Comparison of ENCODE assay signal across 18 cellular contexts in the genomic region with DNA sequence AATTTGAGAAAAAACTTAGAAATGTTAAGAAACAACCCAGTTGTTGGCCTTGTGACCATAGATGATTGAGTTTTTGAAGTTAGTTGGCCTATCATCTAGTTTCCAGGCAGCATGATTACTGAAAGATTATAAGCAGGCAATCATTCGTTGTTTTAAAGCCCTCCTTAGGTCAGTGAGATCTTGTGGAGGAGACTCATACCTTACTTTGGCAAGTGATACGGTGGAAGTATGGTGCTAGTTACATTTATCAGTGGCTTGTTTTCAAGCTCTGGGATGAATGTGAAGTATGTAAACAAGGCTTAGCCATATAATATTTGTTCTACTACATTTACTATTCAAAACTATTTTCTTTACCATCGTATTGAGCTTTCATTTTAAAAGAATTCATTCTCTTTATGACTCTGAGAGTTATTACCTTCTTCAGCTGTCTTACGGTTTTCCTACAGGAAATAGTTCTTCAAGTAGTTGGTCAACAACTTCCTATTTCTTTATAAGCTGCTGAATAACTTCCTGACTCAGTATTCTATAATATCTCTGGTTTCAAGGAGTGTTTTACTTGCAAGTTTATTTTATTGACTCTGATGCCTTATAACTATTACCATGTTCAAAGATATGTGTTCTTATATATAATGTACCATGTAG. TPM values are rescaled to one million over a fixed set of nuclear protein-coding genes. Genes with fewer than 3 reads are reported as not detected.
DNase-seq lines count a peak whose midpoint lies in the region; ATAC-seq and TF ChIP-seq lines count a peak whose summit lies in the region.
"Had no signal": no experiment of that assay in that cellular context is flagged by ENCODE, and none has a peak within 500 bp of the region (broad histone marks: within the 10 kb centered on the region; RNA-seq: fewer than 3 reads in every experiment).

No MANE protein-coding gene starts in this region.

- H4K20me1 ChIP-seq in osteoblast (ENCODE audit: insufficient read depth, low read length) = peaks cover 40% of the 10 kb centered on the region

- no peak for TF ChIP-seq CTCF in AG10803 (conservative IDR thresholded peaks at IDR 0.05; ENCODE audit: low read length)
- no peak for TF ChIP-seq CTCF in osteoblast (IDR thresholded peaks at IDR 0.05; ENCODE audit: extremely low read depth, low read depth, low read length)

- no peak overlapping the region for H2AFZ ChIP-seq in osteoblast (ENCODE audit: low read length)

- no peaks in the 10 kb centered on the region for H3K9me3 ChIP-seq in osteoblast (ENCODE audit: low read depth, low read length)
- H3K9me3 ChIP-seq: vagina had no signal

- peaks cover 98% of the 10 kb centered on the region for H3K79me2 ChIP-seq in osteoblast (ENCODE audit: insufficient read depth, low read length)

- H3K27ac ChIP-seq in osteoblast (ENCODE audit: low read depth, low read length) = peak overlapping the region; percentile 62
- H3K27ac ChIP-seq: vagina had no signal

- DNase-seq in AG10803 (ENCODE audit: low read depth) (peak; percentile 48), NCI-H226 (peak; percentile 16), dermis blood vessel endothelial cell (peak; percentile 29), osteoblast (ENCODE audit: insufficient read length, low spot score, missing footprints) (no peak), pons (ENCODE audit: low spot score) (no peak)
- DNase-seq in stimulated activated CD4-positive, alpha-beta T cell treated with anti-CD3 and anti-CD28 coated beads, Interleukin-4, amount 100 ng/mL, for 1 hour = no peak
- DNase-seq: activated B cell treated with CpG ODN at 0.5 μM for 24 hours; activated naive CD4-positive, alpha-beta T cell treated with anti-CD3 and anti-CD28 coated beads, Interleukin-2, amount 10 ng/mL, durations not matched to agents 7 days and 5 days; central memory CD4-positive, alpha-beta T cell; H9; natural killer cell; NCI-H1694 treated with DMSO at 0.1 percent for 48 hours; NCI-H510A treated with DMSO at 0.1 percent for 48 hours; right cardiac atrium had no signal

- H3K4me1 ChIP-seq in osteoblast (ENCODE audit: insufficient read depth, low read length) = peaks cover 76% of the 10 kb centered on the region

- no peak for ATAC-seq in GM19324 (IDR thresholded peaks at IDR 0.05; ENCODE audit: low FRiP score, unreplicated experiment)
- ATAC-seq in GM21717 (IDR thresholded peaks at IDR 0.05; ENCODE audit: unreplicated experiment) = no peak
- ATAC-seq: natural killer cell; right cardiac atrium; stimulated activated effector memory CD8-positive, alpha-beta T cell treated with anti-CD3 and anti-CD28 coated beads, Interleukin-12 subunit alpha, Interleukin-12 subunit beta, amount 100 ng/mL, for 72 hours had no signal

- no peak overlapping the region for H3K4me3 ChIP-seq in AG10803 (ENCODE audit: low read length)
- peak overlapping the region; percentile 32 for H3K4me3 ChIP-seq in osteoblast (ENCODE audit: insufficient read depth, low read length)
- H3K4me3 ChIP-seq: vagina had no signal

- H3K4me2 ChIP-seq in osteoblast (ENCODE audit: insufficient read depth, low read length) = peak overlapping the region; percentile 63

- no peaks in the 10 kb centered on the region for H3K27me3 ChIP-seq in osteoblast (ENCODE audit: insufficient read depth, low read length)
- H3K27me3 ChIP-seq: vagina had no signal

- H3K36me3 ChIP-seq in osteoblast (ENCODE audit: insufficient read depth, low read length) = peaks cover 15% of the 10 kb centered on the region
- H3K36me3 ChIP-seq: vagina had no signal

RNA-seq across cellular contexts. Expression of gene YAP1, which starts 7.3 kb away (rescaled TPM):
- total RNA-seq in dermis blood vessel endothelial cell (84.2 and 85.0 TPM in 2 replicates), osteoblast (156 and 174 TPM in 2 replicates)
- total RNA-seq: activated B cell treated with CpG ODN at 0.5 μM for 24 hours, natural killer cell had no signal

Comparison
In these comparisons a context has a peak if more than half of its experiments do, and no peak if none do; other contexts are left out.
1. DNase-seq: peak in AG10803 (single experiment), NCI-H226 (single experiment) and dermis blood vessel endothelial cell (single experiment); none in osteoblast (single experiment), pons (single experiment) and stimulated activated CD4-positive, alpha-beta T cell treated with anti-CD3 and anti-CD28 coated beads, Interleukin-4, amount 100 ng/mL, for 1 hour (single experiment).